ENCODE assay signal across 20 cellular contexts in genomic region chr12:58640314-58640713, GRCh38.
DNase-seq lines count a peak whose midpoint lies in the region; ATAC-seq, FAIRE-seq and TF ChIP-seq lines count a peak whose summit lies in the region.
"Had no signal": no experiment of that assay in that cellular context is flagged by ENCODE, and none has a peak within 500 bp of the region (broad histone marks: within the 10 kb centered on the region; RNA-seq: fewer than 3 reads in every experiment).

No MANE protein-coding gene starts in this region.

- peaks cover 9% of the 10 kb centered on the region; the same call in 1 of the 2 replicates for H3F3A ChIP-seq in GM23248 (ENCODE audit: insufficient read depth)

- no peak overlapping the region for H2AK5ac ChIP-seq in trophoblast cell (ENCODE audit: low read length)

- H2BK12ac ChIP-seq in trophoblast cell (ENCODE audit: low read length) = no peak overlapping the region

- no peak for ATAC-seq in GM19351 (IDR thresholded peaks at IDR 0.05; ENCODE audit: unreplicated experiment)
- ATAC-seq: GM12878, HepG2, SK-N-SH treated with all-trans-retinoic acid at 6 μM for 48 hours had no signal

- no peak overlapping the region for H3K27ac ChIP-seq in GM23248
- no peak overlapping the region for H3K27ac ChIP-seq in trophoblast cell (ENCODE audit: low read depth, low read length)

- H2BK5ac ChIP-seq in trophoblast cell (ENCODE audit: low read depth, low read length, poor library complexity) = no peak overlapping the region

- H3K23ac ChIP-seq in trophoblast cell (ENCODE audit: low read length) = no peak overlapping the region

- no peaks in the 10 kb centered on the region for H4K20me1 ChIP-seq in GM23248 (ENCODE audit: insufficient read depth)

- no peak overlapping the region for H3K4me2 ChIP-seq in GM23248 (ENCODE audit: unreplicated experiment)
- H3K4me2 ChIP-seq in trophoblast cell (ENCODE audit: low read length) = no peak overlapping the region

- FAIRE-seq in bronchial epithelial cell (lab: Jason Lieb, UNC) = peak; percentile 23
- FAIRE-seq: GM12878, GM18507, HepG2 had no signal

- H3K79me2 ChIP-seq in GM23248 (ENCODE audit: insufficient read depth) (no peaks in the 10 kb centered on the region), trophoblast cell (ENCODE audit: control insufficient read depth, insufficient read depth, low read length, poor library complexity) (no peaks in the 10 kb centered on the region)

- no peak overlapping the region for H2AFZ ChIP-seq in GM23248
- no peak overlapping the region for H2AFZ ChIP-seq in trophoblast cell (ENCODE audit: insufficient read depth, low read length, poor library complexity)

- H3K9me2 ChIP-seq in GM23248 (ENCODE audit: insufficient read depth) = no peaks in the 10 kb centered on the region

- no peak for TF ChIP-seq CTCF in bronchial epithelial cell (IDR thresholded peaks at IDR 0.05; ENCODE audit: insufficient read depth, low read length, severe bottlenecking)

- H3K4me3 ChIP-seq in GM23248 (no peak overlapping the region), bronchial epithelial cell (ENCODE audit: low read depth, low read length) (no peak overlapping the region), trophoblast cell (ENCODE audit: low read depth, low read length) (no peak overlapping the region)
- H3K4me3 ChIP-seq: GM12878 had no signal

- no peak overlapping the region for H4K12ac ChIP-seq in trophoblast cell (ENCODE audit: low read depth, low read length)

- H3K4me1 ChIP-seq in GM23248 (ENCODE audit: insufficient read depth) (peaks cover 16% of the 10 kb centered on the region; the same call in 1 of the 2 replicates), trophoblast cell (ENCODE audit: control insufficient read depth in 1 of 2, insufficient read depth in 2 of 2, low read length in 2 of 2) (no peaks in the 10 kb centered on the region)

- H3K9ac ChIP-seq in GM23248 (no peak overlapping the region), trophoblast cell (ENCODE audit: low read length) (no peak overlapping the region)

- no peak overlapping the region for H3K14ac ChIP-seq in trophoblast cell (ENCODE audit: low read length)

- WGBS in GM23248 (ENCODE audit: low coverage in 1 of 2, low lambda C conversion rate in 2 of 2, missing lambda C conversion rate in 2 of 2), 2 experiments = 86 to 94% methylated on average over 1 of the region's 1 CpG
- WGBS in trophoblast cell (ENCODE audit: extremely low coverage, insufficient coverage, insufficient read length) = no CpG with 5 or more reads among the region's 1 CpG

- no peak overlapping the region for H4K91ac ChIP-seq in trophoblast cell (ENCODE audit: low read depth, low read length)

- H3K4ac ChIP-seq in trophoblast cell (ENCODE audit: low read depth, low read length) = no peak overlapping the region

- in situ Hi-C loops in GM23248 (cut with MboI) = no loop called here

- H3K36me3 ChIP-seq in GM23248 (ENCODE audit: low read depth) (no peaks in the 10 kb centered on the region), bronchial epithelial cell (ENCODE audit: control insufficient read depth, insufficient read depth, low read length) (no peaks in the 10 kb centered on the region), trophoblast cell (ENCODE audit: control insufficient read depth in 1 of 2, insufficient read depth in 2 of 2, low read length in 2 of 2) (no peaks in the 10 kb centered on the region)

- H3K9me3 ChIP-seq in GM23248 (ENCODE audit: low read depth) (no peaks in the 10 kb centered on the region), trophoblast cell (ENCODE audit: insufficient read depth, low read depth, low read length) (no peaks in the 10 kb centered on the region)

- no peaks in the 10 kb centered on the region for H3K27me3 ChIP-seq in GM23248 (replicated peaks; ENCODE audit: insufficient read depth)
- H3K27me3 ChIP-seq in bronchial epithelial cell (ENCODE audit: control insufficient read depth, insufficient read depth, low read length) = no peaks in the 10 kb centered on the region
- no peaks in the 10 kb centered on the region for H3K27me3 ChIP-seq in trophoblast cell (ENCODE audit: insufficient read depth, low read length)

- no peaks in the 10 kb centered on the region for H3K79me1 ChIP-seq in trophoblast cell (ENCODE audit: low read length)

- H2BK120ac ChIP-seq in trophoblast cell (ENCODE audit: insufficient read depth, low read length, poor library complexity) = no peak overlapping the region

- no peak overlapping the region for H3K18ac ChIP-seq in trophoblast cell (ENCODE audit: low read length)

- H4K8ac ChIP-seq in trophoblast cell (ENCODE audit: low read depth, low read length) = no peak overlapping the region

- peak; percentile 13 for DNase-seq in GM23248
- peak; percentile 12 for DNase-seq in OCI-M1 (lab: John Stamatoyannopoulos, UW)
- no peak for DNase-seq in bronchial epithelial cell (ENCODE audit: low read depth)
- DNase-seq in non-pigmented ciliary epithelial cell (ENCODE audit: low read depth) = peak; percentile 37
- DNase-seq in trophoblast cell = no peak
- no peak for DNase-seq in stimulated activated CD4-positive, alpha-beta T cell treated with anti-CD3 and anti-CD28 coated beads, Interleukin-4, amount 100 ng/mL, for 4 hours
- DNase-seq in NCI-H2171 (lab: John Stamatoyannopoulos, UW) = no peak
- DNase-seq: DND-41, KG1, MV-4-11, NCI-H2029, NCI-H2171 treated with DMSO at 0.1 percent for 48 hours, NCI-H748 treated with DMSO at 0.1 percent for 48 hours, RPMI8226, SIG-M5 had no signal

Comparison
In these comparisons a context has a peak if more than half of its experiments do, and no peak if none do; other contexts are left out.
1. DNase-seq: peak in GM23248 (single experiment), OCI-M1 (single experiment) and non-pigmented ciliary epithelial cell (single experiment); none in bronchial epithelial cell (single experiment), trophoblast cell (0 of 2), stimulated activated CD4-positive, alpha-beta T cell treated with anti-CD3 and anti-CD28 coated beads, Interleukin-4, amount 100 ng/mL, for 4 hours (0 of 2) and NCI-H2171 (single experiment).